In the genomic region with DNA sequence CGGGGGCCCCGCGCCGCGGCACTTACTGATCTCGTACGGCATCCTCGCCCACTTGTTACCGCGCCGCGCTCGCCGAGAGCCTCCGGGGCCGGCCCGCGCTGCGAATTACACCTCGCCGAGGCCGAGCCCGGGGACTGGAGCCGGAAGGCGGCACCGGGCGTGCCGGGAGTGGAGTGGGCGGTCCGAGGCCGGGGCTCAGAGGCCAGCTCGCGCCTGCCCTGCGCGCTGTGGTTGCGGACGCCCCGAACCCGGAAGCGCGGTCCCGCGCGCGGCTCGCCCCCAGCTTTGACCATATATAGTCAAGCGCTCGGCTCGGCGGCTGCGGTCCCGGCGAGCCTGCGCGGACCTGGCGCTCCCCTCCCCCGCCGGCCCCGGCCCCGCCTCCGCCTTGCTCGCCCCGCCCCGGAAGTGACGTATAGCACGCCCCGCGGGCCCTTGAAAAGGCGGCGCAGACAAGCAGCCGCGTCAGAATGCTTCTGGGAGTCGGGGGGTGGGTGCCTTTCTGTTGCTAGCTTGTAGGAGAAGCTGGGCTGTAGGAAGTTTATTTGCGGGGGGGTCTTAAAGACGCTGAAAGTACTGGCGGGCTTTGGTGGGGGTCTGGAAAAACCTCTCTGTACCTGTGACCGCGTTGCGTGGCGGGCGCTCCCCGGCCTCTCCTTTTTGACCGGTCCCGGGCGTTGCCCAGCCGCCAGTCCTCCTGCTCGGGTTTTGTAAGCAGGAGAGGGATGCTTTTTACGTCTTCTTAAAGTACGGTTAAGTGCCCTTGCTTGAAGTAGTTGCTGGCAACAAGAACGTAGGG, we compare ENCODE assay signal across 8 cellular contexts. TPM values are rescaled to one million over a fixed set of nuclear protein-coding genes. Genes with fewer than 3 reads are reported as not detected.
DNase-seq lines count a peak whose midpoint lies in the region; ATAC-seq and TF ChIP-seq lines count a peak whose summit lies in the region.

A gene with protein sequence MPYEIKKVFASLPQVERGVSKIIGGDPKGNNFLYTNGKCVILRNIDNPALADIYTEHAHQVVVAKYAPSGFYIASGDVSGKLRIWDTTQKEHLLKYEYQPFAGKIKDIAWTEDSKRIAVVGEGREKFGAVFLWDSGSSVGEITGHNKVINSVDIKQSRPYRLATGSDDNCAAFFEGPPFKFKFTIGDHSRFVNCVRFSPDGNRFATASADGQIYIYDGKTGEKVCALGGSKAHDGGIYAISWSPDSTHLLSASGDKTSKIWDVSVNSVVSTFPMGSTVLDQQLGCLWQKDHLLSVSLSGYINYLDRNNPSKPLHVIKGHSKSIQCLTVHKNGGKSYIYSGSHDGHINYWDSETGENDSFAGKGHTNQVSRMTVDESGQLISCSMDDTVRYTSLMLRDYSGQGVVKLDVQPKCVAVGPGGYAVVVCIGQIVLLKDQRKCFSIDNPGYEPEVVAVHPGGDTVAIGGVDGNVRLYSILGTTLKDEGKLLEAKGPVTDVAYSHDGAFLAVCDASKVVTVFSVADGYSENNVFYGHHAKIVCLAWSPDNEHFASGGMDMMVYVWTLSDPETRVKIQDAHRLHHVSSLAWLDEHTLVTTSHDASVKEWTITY (minus strand): TSS at position 175 of the 799 bp plus-strand sequence. CDS start 133 bp downstream, at position 42.

- peak within 1 kb of the TSS; percentile 99 for H2AK9ac ChIP-seq in IMR-90 (replicated peaks; ENCODE audit: low read depth, low read length, poor library complexity)

- H3K9me2 ChIP-seq in OCI-LY7 (ENCODE audit: insufficient read depth, low read length): no peaks in the 10 kb centered on the region

- H3K9ac ChIP-seq in IMR-90 (ENCODE audit: low read depth, low read length): peak within 1 kb of the TSS; percentile 98

- peak within 1 kb of the TSS; percentile 82 to 95 for H4K8ac ChIP-seq in IMR-90 (ENCODE audit: low read depth in 2 of 2, low read length in 2 of 2)

- H3K79me2 ChIP-seq in OCI-LY7 (ENCODE audit: insufficient read depth, low read depth, low read length): peaks cover 15% of the 10 kb centered on the region; the same call in 1 of the 2 replicates

- BruUV-seq in IMR-90 (replicated peaks; lab: Mats Ljungman, UMichigan) (TSS peak; percentile 95), OCI-LY7 (replicated peaks; lab: Mats Ljungman, UMichigan) (TSS peak; percentile 99)

- dilution Hi-C loops in IMR-90 (cut with HindIII; ENCODE audit: low sequenced_read_pairs, unreplicated experiment): no loop called here

- in situ Hi-C loops in IMR-90 (cut with MboI; ENCODE audit: low sequenced_read_pairs): no loop called here

- H3K79me1 ChIP-seq in IMR-90 (ENCODE audit: low read depth in 1 of 2, low read length in 2 of 2): peaks cover 0 to 41% of the 10 kb centered on the region in 2 experiments; a peak in 3 of 4 replicates

- peak within 1 kb of the TSS; percentile 94 for H3K23ac ChIP-seq in IMR-90 (ENCODE audit: low read depth, low read length)

- peak; percentile 99 for TF ChIP-seq POLR2A in IMR-90 (IDR thresholded peaks at IDR 0.05; ENCODE audit: low read depth, low read length)

- peak within 1 kb of the TSS; percentile 98 for H2AK5ac ChIP-seq in IMR-90 (ENCODE audit: low read depth, low read length)

- H4K5ac ChIP-seq in IMR-90 (ENCODE audit: low read depth, low read length): peak within 1 kb of the TSS; percentile 72

- 0% methylated on average over 29 of the region's 90 CpGs; no CpG with 5 or more reads in 1 of the 2 experiments for WGBS in IMR-90 (ENCODE audit: extremely low coverage in 2 of 2, insufficient read length in 1 of 2), 2 experiments

- CTCF ChIA-PET in IMR-90 (lab: Yijun Ruan, JAX): no interaction called here
- CTCF ChIA-PET in OCI-LY7 (lab: Charles Lee; ENCODE audit: unreplicated experiment): interaction anchor here (0.7 to 1.1 kb wide), 2 partner anchors 17 to 24 kb away, joined by 4 to 6 read pairs; no protein-coding TSS in a partner anchor

- no peak for TF ChIP-seq RAD21 in IMR-90 (IDR thresholded peaks at IDR 0.05; ENCODE audit: low read length)

- peak within 1 kb of the TSS; percentile 45; the same call in 2 of the 3 replicates for H2BK15ac ChIP-seq in IMR-90 (ENCODE audit: low read depth, low read length)

- H2BK120ac ChIP-seq in IMR-90 (ENCODE audit: low read depth, low read length): peak within 1 kb of the TSS; percentile 76

- peak within 1 kb of the TSS; percentile 91 for H3K4me2 ChIP-seq in IMR-90 (ENCODE audit: low read depth, low read length)
- peak within 1 kb of the TSS; percentile 83 for H3K4me2 ChIP-seq in OCI-LY7 (ENCODE audit: low read length)

- intact Hi-C loops in IMR-90 (cut with micrococcal nuclease): loop anchor here (1.0 to 2.0 kb wide), 2 partner anchors 43 to 340 kb away; a partner anchor contains a TSS
- intact Hi-C loops in OCI-LY7 (cut with micrococcal nuclease; ENCODE audit: unreplicated experiment): loop anchor here (1.0 kb wide), 1 partner anchor 339 kb away; no protein-coding TSS in a partner anchor
- intact Hi-C loops in mucosa of descending colon (cut with DNase I, micrococcal nuclease): no loop called here

- H3K14ac ChIP-seq in IMR-90 (replicated peaks; ENCODE audit: low read depth, low read length): peak within 1 kb of the TSS; percentile 98

- peak within 1 kb of the TSS; percentile 100 for H3K27ac ChIP-seq in IMR-90 (ENCODE audit: insufficient read depth, low read length)
- H3K27ac ChIP-seq in OCI-LY7 (ENCODE audit: low read depth, low read length, poor library complexity, severe bottlenecking): peak within 1 kb of the TSS; percentile 69

- no peak for TF ChIP-seq CTCF in IMR-90 (conservative IDR thresholded peaks at IDR 0.05; ENCODE audit: low read depth, low read length)
- no peak for TF ChIP-seq CTCF in OCI-LY7 (conservative IDR thresholded peaks at IDR 0.05; ENCODE audit: low read length)
- TF ChIP-seq CTCF in epithelial cell of esophagus (IDR thresholded peaks at IDR 0.05; ENCODE audit: insufficient read depth, low read depth, low read length, missing control alignments): no peak
- TF ChIP-seq CTCF in mucosa of descending colon (IDR thresholded peaks at IDR 0.05): no peak

- H3K56ac ChIP-seq in IMR-90 (ENCODE audit: extremely low read depth, insufficient read depth, low read length): peak within 1 kb of the TSS; percentile 95

- peak within 1 kb of the TSS; percentile 97 for H3K4ac ChIP-seq in IMR-90 (ENCODE audit: low read depth, low read length)

- H4K20me1 ChIP-seq in IMR-90 (ENCODE audit: insufficient read depth, low read length) (peaks cover 43% of the 10 kb centered on the region), OCI-LY7 (ENCODE audit: insufficient read depth, low read length) (peaks cover 15% of the 10 kb centered on the region)

- peak within 1 kb of the TSS; percentile 94 for H3K4me3 ChIP-seq in IMR-90 (ENCODE audit: insufficient read depth, low read depth, low read length)
- H3K4me3 ChIP-seq in OCI-LY7 (ENCODE audit: low read depth, low read length, poor library complexity, severe bottlenecking): peak within 1 kb of the TSS; percentile 73
- peak within 1 kb of the TSS; percentile 68 for H3K4me3 ChIP-seq in epithelial cell of esophagus (ENCODE audit: low read length)
- peak within 1 kb of the TSS; percentile 84 for H3K4me3 ChIP-seq in mucosa of descending colon

- no peaks in the 10 kb centered on the region for H3K9me3 ChIP-seq in IMR-90 (ENCODE audit: control insufficient read depth, insufficient read depth, low read length)
- no peaks in the 10 kb centered on the region for H3K9me3 ChIP-seq in OCI-LY7 (ENCODE audit: low read length)
- no peaks in the 10 kb centered on the region for H3K9me3 ChIP-seq in mucosa of descending colon

- H3K4me1 ChIP-seq in IMR-90 (ENCODE audit: control insufficient read depth, insufficient read depth, low read length) (peaks cover 24% of the 10 kb centered on the region), OCI-LY7 (ENCODE audit: insufficient read depth, low read length, poor library complexity, severe bottlenecking) (peaks cover 28% of the 10 kb centered on the region), mucosa of descending colon (ENCODE audit: low read depth) (peaks cover 29% of the 10 kb centered on the region)

- H2BK20ac ChIP-seq in IMR-90 (ENCODE audit: low read depth, low read length): peak within 1 kb of the TSS; percentile 50; the same call in 1 of the 2 replicates

- peak within 1 kb of the TSS; percentile 90 for H4K91ac ChIP-seq in IMR-90 (ENCODE audit: insufficient read depth, low read depth, low read length)

- H2AFZ ChIP-seq in IMR-90 (replicated peaks; ENCODE audit: low read length, poor library complexity): peak within 1 kb of the TSS; percentile 80
- peak within 1 kb of the TSS; percentile 34; the same call in 1 of the 2 replicates for H2AFZ ChIP-seq in OCI-LY7 (ENCODE audit: low read length)

- H3K36me3 ChIP-seq in IMR-90 (ENCODE audit: control insufficient read depth, insufficient read depth, low read length): peaks cover 41% of the 10 kb centered on the region
- H3K36me3 ChIP-seq in OCI-LY7 (ENCODE audit: insufficient read depth, low read length): peaks cover 39% of the 10 kb centered on the region
- H3K36me3 ChIP-seq in mucosa of descending colon (ENCODE audit: low read depth): no peaks in the 10 kb centered on the region

- peak; percentile 41 for DNase-seq in DMS 273 treated with DMSO at 0.1 percent for 48 hours (lab: John Stamatoyannopoulos, UW)
- peak; percentile 94 for DNase-seq in IMR-90
- peak; percentile 92 for DNase-seq in OCI-LY7 (ENCODE audit: low spot score)
- DNase-seq in activated T-cell treated with anti-CD3 and anti-CD28 coated beads for 4 hours: peak; percentile 95
- DNase-seq in epithelial cell of esophagus (ENCODE audit: low read depth): peak; percentile 96
- peak; percentile 97 to 99 (median 98) for DNase-seq in mucosa of descending colon
- DNase-seq in stimulated activated CD8-positive, alpha-beta memory T cell treated with anti-CD3 and anti-CD28 coated beads, Interleukin-4, amount 100 ng/mL, for 1 hour (ENCODE audit: low read depth in 2 of 2, low spot score in 1 of 2): peak; percentile 93 to 96

- POLR2A ChIA-PET in IMR-90 (lab: Charles Lee; ENCODE audit: unreplicated experiment) (interaction anchor here (0.6 to 3.0 kb wide), 16 partner anchors 9 to 1758 kb away, joined by 3 to 23 read pairs (median 4); no protein-coding TSS in a partner anchor), OCI-LY7 (lab: Charles Lee) (interaction anchor here (0.6 to 2.2 kb wide), 12 partner anchors 8 to 739 kb away, joined by 3 to 9 read pairs (median 5); no protein-coding TSS in a partner anchor)

- ATAC-seq in GM21528 (IDR thresholded peaks at IDR 0.05; ENCODE audit: low FRiP score, unreplicated experiment) (peak; percentile 91), IMR-90 (ENCODE audit: low read depth) (peak; percentile 90), mucosa of descending colon (peak; percentile 89)

- peak within 1 kb of the TSS; percentile 82 for H3K18ac ChIP-seq in IMR-90 (ENCODE audit: low read depth, low read length)

- no peaks in the 10 kb centered on the region for H3K27me3 ChIP-seq in IMR-90 (ENCODE audit: control insufficient read depth, insufficient read depth, low read length)

- peak within 1 kb of the TSS; percentile 89 for H2BK5ac ChIP-seq in IMR-90 (ENCODE audit: low read depth, low read length, poor library complexity, severe bottlenecking)

- H3K9me1 ChIP-seq in IMR-90 (ENCODE audit: insufficient read depth, low read length): peaks cover 17% of the 10 kb centered on the region; the same call in 1 of the 2 replicates

RNA-seq across cellular contexts. Expression of the gene that starts here (rescaled TPM):
- 782 and 992 TPM in 2 replicates for total RNA-seq in IMR-90 (2012; rRNA removed)
- 725 and 739 TPM in 2 replicates for polyA plus RNA-seq in IMR-90 (2012; rRNA removed)
- 709 and 1,014 TPM in 2 replicates for polyA plus RNA-seq in IMR-90 (2012; cell fraction: cytosol; rRNA removed)
- 487 and 886 TPM in 2 replicates for polyA plus RNA-seq in IMR-90 (2012; cell fraction: nucleus; rRNA removed; ENCODE audit: low replicate concordance)
- 77.6 and 85.0 TPM in 2 replicates for total RNA-seq in OCI-LY7 (2014; rRNA removed; shearing (Covaris generic))
- 134 and 152 TPM in 2 replicates for total RNA-seq in OCI-LY7 (2022)
- 100 to 1,000 TPM; 366 to 467 (median 380) TPM for total RNA-seq in mucosa of descending colon

Comparison
In these comparisons a context has a peak if more than half of its experiments do, and no peak if none do; other contexts are left out.
1. Peak in every context shown above with its lines: DNase-seq, ATAC-seq, H3K4me3 ChIP-seq and H3K27ac ChIP-seq.
2. DNase-seq: peak in every context shown above with its lines; median percentile 98 in mucosa of descending colon; 96 in epithelial cell of esophagus; 95 in activated T-cell treated with anti-CD3 and anti-CD28 coated beads for 4 hours; 94 in stimulated activated CD8-positive, alpha-beta memory T cell treated with anti-CD3 and anti-CD28 coated beads, Interleukin-4, amount 100 ng/mL, for 1 hour; 94 in IMR-90; 92 in OCI-LY7; 41 in DMS 273 treated with DMSO at 0.1 percent for 48 hours.
3. intact Hi-C loops: an anchor here in IMR-90 (1.0 to 2.0 kb wide) and OCI-LY7 (1.0 kb wide); none called in mucosa of descending colon.